In genomic region chr16:75385507-75386152, GRCh38 we compare ENCODE assay signal across 8 cellular contexts. TPM values are rescaled to one million over a fixed set of nuclear protein-coding genes. Genes with fewer than 3 reads are reported as not detected.
DNase-seq lines count a peak whose midpoint lies in the region; ATAC-seq, FAIRE-seq and TF ChIP-seq lines count a peak whose summit lies in the region.

No MANE protein-coding gene starts in this region.

- peaks cover 3% of the 10 kb centered on the region for H3K36me3 Mint-ChIP-seq in mesothelial cell of epicardium

- peak; percentile 80 for DNase-seq in G401 (ENCODE audit: low spot score)
- peak; percentile 90 to 93 for DNase-seq in Kasumi-1 (lab: John Stamatoyannopoulos, UW)
- DNase-seq in RCC 7860 (ENCODE audit: low spot score) = peak; percentile 67
- DNase-seq in dorsolateral prefrontal cortex = no peak
- DNase-seq in mesothelial cell of epicardium (ENCODE audit: low spot score in 2 of 2, unreplicated experiment in 2 of 2) = no peak
- no peak for DNase-seq in activated CD8-positive, alpha-beta memory T cell treated with anti-CD3 and anti-CD28 coated beads, Interleukin-2, amount 50 U/mL, for 4 hours

- no peaks in the 10 kb centered on the region for H3K27me3 ChIP-seq in dorsolateral prefrontal cortex

- no peak for ATAC-seq in GM21717 (IDR thresholded peaks at IDR 0.05; ENCODE audit: unreplicated experiment)
- no peak for ATAC-seq in GM19455 (IDR thresholded peaks at IDR 0.05; ENCODE audit: unreplicated experiment)

- intact Hi-C loops in dorsolateral prefrontal cortex (cut with DNase I) = loop anchor here (1.0 to 10.0 kb wide), 4 partner anchors 61 to 188 kb away; no protein-coding TSS in a partner anchor

- peak overlapping the region; percentile 32 for H3K27ac Mint-ChIP-seq in mesothelial cell of epicardium

- H3K4me1 Mint-ChIP-seq in mesothelial cell of epicardium = peaks cover 23% of the 10 kb centered on the region

- H3K9me3 Mint-ChIP-seq in mesothelial cell of epicardium = no peaks in the 10 kb centered on the region

- H3K4me3 ChIP-seq in dorsolateral prefrontal cortex = no peak overlapping the region

- peak; percentile 88 for FAIRE-seq in RCC 7860 (lab: Jason Lieb, UNC)

- no peak overlapping the region for H3K4me3 Mint-ChIP-seq in mesothelial cell of epicardium

- no peaks in the 10 kb centered on the region for H3K27me3 Mint-ChIP-seq in mesothelial cell of epicardium (ENCODE audit: low read depth)

- peak; percentile 70 to 95 (median 85) for TF ChIP-seq CTCF in dorsolateral prefrontal cortex (IDR thresholded peaks at IDR 0.05 in 54 of 56, conservative IDR thresholded peaks at IDR 0.05 in 2 of 56; ENCODE audit: low read depth in 1 of 56, partially characterized antibody in 56 of 56)
- peak; percentile 89 for TF ChIP-seq CTCF in mesothelial cell of epicardium (IDR thresholded peaks at IDR 0.05; ENCODE audit: unreplicated experiment)

- in situ Hi-C loops in G401 (cut with HindIII; ENCODE audit: low sequenced_read_pairs) = no loop called here

- H3K27ac ChIP-seq in dorsolateral prefrontal cortex = peak overlapping the region in 4 of 59 donors; percentile 10 to 48 (median 12)

RNA-seq across cellular contexts. Expression of gene CFDP1, which starts 47.7 kb away (rescaled TPM):
- total RNA-seq in G401 (2014; rRNA removed; shearing (Covaris generic)) = 58.3 and 63.1 TPM in 2 replicates
- total RNA-seq in dorsolateral prefrontal cortex = 10 to 100 TPM; 37.5 to 79.2 (median 62.9) TPM
- 86.7 to 89.1 TPM (median 87.0 TPM) in 3 replicates for total RNA-seq in mesothelial cell of epicardium

Comparison
In these comparisons a context has a peak if more than half of its experiments do, and no peak if none do; other contexts are left out.
1. DNase-seq: peak in G401 (single experiment), Kasumi-1 (2 of 2) and RCC 7860 (single experiment); none in dorsolateral prefrontal cortex (0 of 10), mesothelial cell of epicardium (0 of 2) and activated CD8-positive, alpha-beta memory T cell treated with anti-CD3 and anti-CD28 coated beads, Interleukin-2, amount 50 U/mL, for 4 hours (single experiment).